Comparison of ENCODE assay signal across 17 cellular contexts in genomic region chr2:8462280-8462679, GRCh38.
A peak's percentile ranks its signal among the peaks of the same experiment; 100 is the strongest.
DNase-seq lines count a peak whose midpoint lies in the region; ATAC-seq, FAIRE-seq and TF ChIP-seq lines count a peak whose summit lies in the region.
"Had no signal": no experiment of that assay in that cellular context is flagged by ENCODE, and none has a peak within 500 bp of the region (broad histone marks: within the 10 kb centered on the region; RNA-seq: fewer than 3 reads in every experiment).

No MANE protein-coding gene starts in this region.

- intact Hi-C loops in activated CD8-positive, alpha-beta T cell treated with anti-CD3 and anti-CD28 coated beads for 36 hours (cut with micrococcal nuclease): no loop called here
- intact Hi-C loops in GM12878 (cut with micrococcal nuclease; ENCODE audit: unreplicated experiment): no loop called here

- no peak overlapping the region for H3K27ac ChIP-seq in GM12878 (ENCODE audit: control insufficient read depth, insufficient read depth)
- H3K27ac ChIP-seq: SK-N-MC had no signal

- in situ Hi-C loops in GM12878 (cut with MboI): no loop called here

- POLR2A ChIA-PET in activated CD8-positive, alpha-beta T cell treated with anti-CD3 and anti-CD28 coated beads, Interleukin-2, amount 10 ng/mL, durations not matched to agents 7 days and 5 days (lab: Charles Lee): interaction anchor here (0.7 kb wide), 1 partner anchor 45 kb away, joined by 3 read pairs; no protein-coding TSS in a partner anchor
- POLR2A ChIA-PET in activated CD8-positive, alpha-beta T cell treated with anti-CD3 and anti-CD28 coated beads for 36 hours (lab: Charles Lee): interaction anchor here (0.6 kb wide), 1 partner anchor 1245 kb away, joined by 4 read pairs; no protein-coding TSS in a partner anchor
- POLR2A ChIA-PET in GM12878 (lab: Charles Lee): no interaction called here

- no peaks in the 10 kb centered on the region for H3K27me3 Mint-ChIP-seq in activated CD8-positive, alpha-beta T cell treated with anti-CD3 and anti-CD28 coated beads, Interleukin-2, amount 10 ng/mL, durations not matched to agents 7 days and 5 days (ENCODE audit: low read depth)
- H3K27me3 Mint-ChIP-seq in activated CD8-positive, alpha-beta T cell treated with anti-CD3 and anti-CD28 coated beads for 36 hours: peaks cover 13% of the 10 kb centered on the region
- peaks cover 31% of the 10 kb centered on the region for H3K27me3 Mint-ChIP-seq in stimulated activated naive CD8-positive, alpha-beta T cell treated with anti-CD3 and anti-CD28 coated beads, Interleukin-15, Interleukin-2, amounts not matched to agents 100 ng/mL and 50 ng/mL, for 24 hours
- H3K27me3 Mint-ChIP-seq: CD4-positive, alpha-beta T cell had no signal

- no peak for TF ChIP-seq POLR2A in GM12878 (IDR thresholded peaks at IDR 0.05; ENCODE audit: low read depth, low read length)

- H3K27ac Mint-ChIP-seq in activated CD8-positive, alpha-beta T cell treated with anti-CD3 and anti-CD28 coated beads, Interleukin-2, amount 10 ng/mL, durations not matched to agents 7 days and 5 days: peak overlapping the region; percentile 54
- H3K27ac Mint-ChIP-seq in activated CD8-positive, alpha-beta T cell treated with anti-CD3 and anti-CD28 coated beads for 36 hours: no peak overlapping the region
- peak overlapping the region; percentile 18 for H3K27ac Mint-ChIP-seq in stimulated activated naive CD8-positive, alpha-beta T cell treated with anti-CD3 and anti-CD28 coated beads, Interleukin-15, Interleukin-2, amounts not matched to agents 100 ng/mL and 50 ng/mL, for 24 hours
- H3K27ac Mint-ChIP-seq: CD4-positive, alpha-beta T cell had no signal

- TF ChIP-seq EP300 in GM12878 (IDR thresholded peaks at IDR 0.05; ENCODE audit: borderline replicate concordance in 1 of 2, control insufficient read depth in 1 of 2, low read depth in 2 of 2, low read length in 2 of 2): no peak

- H3K9me3 Mint-ChIP-seq in activated CD8-positive, alpha-beta T cell treated with anti-CD3 and anti-CD28 coated beads, Interleukin-2, amount 10 ng/mL, durations not matched to agents 7 days and 5 days (ENCODE audit: insufficient read depth): peaks cover 4% of the 10 kb centered on the region
- no peaks in the 10 kb centered on the region for H3K9me3 Mint-ChIP-seq in activated CD8-positive, alpha-beta T cell treated with anti-CD3 and anti-CD28 coated beads for 36 hours
- H3K9me3 Mint-ChIP-seq in stimulated activated naive CD8-positive, alpha-beta T cell treated with anti-CD3 and anti-CD28 coated beads, Interleukin-15, Interleukin-2, amounts not matched to agents 100 ng/mL and 50 ng/mL, for 24 hours: no peaks in the 10 kb centered on the region
- H3K9me3 Mint-ChIP-seq: CD4-positive, alpha-beta T cell had no signal

- H4K20me1 ChIP-seq in GM12878 (ENCODE audit: control insufficient read depth, insufficient read depth): no peaks in the 10 kb centered on the region; the same call in 1 of the 2 replicates

- H3K4me3 ChIP-seq in GM12878: no peak overlapping the region
- H3K4me3 ChIP-seq: K562, SK-N-MC had no signal

- CTCF ChIA-PET in activated CD8-positive, alpha-beta T cell treated with anti-CD3 and anti-CD28 coated beads, Interleukin-2, amount 10 ng/mL, durations not matched to agents 7 days and 5 days (lab: Charles Lee): interaction anchor here (1.5 kb wide), 1 partner anchor 9 kb away, joined by 7 read pairs; no protein-coding TSS in a partner anchor
- CTCF ChIA-PET in activated CD8-positive, alpha-beta T cell treated with anti-CD3 and anti-CD28 coated beads for 36 hours (lab: Charles Lee): no interaction called here
- CTCF ChIA-PET in GM12878 (lab: Yijun Ruan, JAX): no interaction called here

- peaks cover 29% of the 10 kb centered on the region for H3K36me3 Mint-ChIP-seq in activated CD8-positive, alpha-beta T cell treated with anti-CD3 and anti-CD28 coated beads, Interleukin-2, amount 10 ng/mL, durations not matched to agents 7 days and 5 days (ENCODE audit: low read depth)
- H3K36me3 Mint-ChIP-seq in activated CD8-positive, alpha-beta T cell treated with anti-CD3 and anti-CD28 coated beads for 36 hours (ENCODE audit: low read depth): no peaks in the 10 kb centered on the region
- H3K36me3 Mint-ChIP-seq in stimulated activated naive CD8-positive, alpha-beta T cell treated with anti-CD3 and anti-CD28 coated beads, Interleukin-15, Interleukin-2, amounts not matched to agents 100 ng/mL and 50 ng/mL, for 24 hours (ENCODE audit: low read depth): no peaks in the 10 kb centered on the region

- no peaks in the 10 kb centered on the region; the same call in 1 of the 2 replicates for H3K4me1 ChIP-seq in GM12878 (ENCODE audit: control insufficient read depth, insufficient read depth, low read length)

- RAD21 ChIA-PET in GM12878 (lab: Charles Lee; ENCODE audit: unreplicated experiment): interaction anchor here (1.0 kb wide), 1 partner anchor 1035 kb away, joined by 3 read pairs; no protein-coding TSS in a partner anchor

- no peak for TF ChIP-seq CTCF in activated CD8-positive, alpha-beta T cell treated with anti-CD3 and anti-CD28 coated beads for 36 hours (IDR thresholded peaks at IDR 0.05)
- no peak for TF ChIP-seq CTCF in GM12878 (IDR thresholded peaks at IDR 0.05 in 2 of 3, conservative IDR thresholded peaks at IDR 0.05 in 1 of 3; ENCODE audit: control insufficient read depth in 2 of 3, extremely low read depth in 1 of 3, insufficient read depth in 1 of 3, low read depth in 3 of 3, low read length in 3 of 3)

- H2AFZ ChIP-seq in GM12878 (ENCODE audit: control insufficient read depth, low read depth, low read length): no peak overlapping the region

- H3K4me1 Mint-ChIP-seq in activated CD8-positive, alpha-beta T cell treated with anti-CD3 and anti-CD28 coated beads, Interleukin-2, amount 10 ng/mL, durations not matched to agents 7 days and 5 days (ENCODE audit: low read depth): peaks cover 73% of the 10 kb centered on the region
- peaks cover 10% of the 10 kb centered on the region for H3K4me1 Mint-ChIP-seq in activated CD8-positive, alpha-beta T cell treated with anti-CD3 and anti-CD28 coated beads for 36 hours (ENCODE audit: low read depth)
- peaks cover 24% of the 10 kb centered on the region for H3K4me1 Mint-ChIP-seq in stimulated activated naive CD8-positive, alpha-beta T cell treated with anti-CD3 and anti-CD28 coated beads, Interleukin-15, Interleukin-2, amounts not matched to agents 100 ng/mL and 50 ng/mL, for 24 hours (ENCODE audit: low read depth)

- SMC1A ChIA-PET in GM12878 (lab: Charles Lee; ENCODE audit: uncharacterized antibody, unreplicated experiment): interaction anchor here (0.8 to 1.2 kb wide), 2 partner anchors 17 to 20 kb away, joined by 4 read pairs; no protein-coding TSS in a partner anchor

- no TSS peak for BruUV-seq in GM12878 (replicated peaks; lab: Mats Ljungman, UMichigan)

- no peaks in the 10 kb centered on the region for H3K79me2 ChIP-seq in GM12878 (ENCODE audit: control insufficient read depth, insufficient read depth, low read length)

- DNase-seq in activated CD8-positive, alpha-beta T cell treated with anti-CD3 and anti-CD28 coated beads, Interleukin-2, amount 10 ng/mL, durations not matched to agents 7 days and 5 days: no peak
- no peak for DNase-seq in activated CD8-positive, alpha-beta T cell treated with anti-CD3 and anti-CD28 coated beads for 36 hours
- DNase-seq in stimulated activated naive CD8-positive, alpha-beta T cell treated with anti-CD3 and anti-CD28 coated beads, Interleukin-15, Interleukin-2, amounts not matched to agents 100 U/mL and 50 U/mL, for 24 hours: no peak
- no peak for DNase-seq in GM12878 (ENCODE audit: low read depth, low spot score)
- DNase-seq in anterior cingulate cortex (lab: John Stamatoyannopoulos, UW): no peak
- DNase-seq: BE2C; CD4-positive, alpha-beta T cell; NCI-H1105 treated with DMSO at 0.1 percent for 48 hours; NCI-H1694 treated with DMSO at 0.1 percent for 48 hours; NCI-H2107 had no signal

- peaks cover 0 to 2% of the 10 kb centered on the region in 2 experiments; a peak in 1 of 4 replicates for H3K27me3 ChIP-seq in GM12878 (replicated peaks in 1 of 2; ENCODE audit: control insufficient read depth in 2 of 2, insufficient read depth in 2 of 2, low read length in 1 of 2)
- H3K27me3 ChIP-seq: BE2C had no signal

- no peak for TF ChIP-seq RAD21 in GM12878 (IDR thresholded peaks at IDR 0.05; ENCODE audit: insufficient read depth, low read depth, low read length)

- H3K9ac ChIP-seq in GM12878 (ENCODE audit: control insufficient read depth, insufficient read depth, low read length): no peak overlapping the region

- no peak overlapping the region for H3K4me3 Mint-ChIP-seq in activated CD8-positive, alpha-beta T cell treated with anti-CD3 and anti-CD28 coated beads, Interleukin-2, amount 10 ng/mL, durations not matched to agents 7 days and 5 days
- H3K4me3 Mint-ChIP-seq in activated CD8-positive, alpha-beta T cell treated with anti-CD3 and anti-CD28 coated beads for 36 hours: no peak overlapping the region
- no peak overlapping the region for H3K4me3 Mint-ChIP-seq in stimulated activated naive CD8-positive, alpha-beta T cell treated with anti-CD3 and anti-CD28 coated beads, Interleukin-15, Interleukin-2, amounts not matched to agents 100 ng/mL and 50 ng/mL, for 24 hours
- H3K4me3 Mint-ChIP-seq: CD4-positive, alpha-beta T cell had no signal

- no peak for ATAC-seq in activated CD8-positive, alpha-beta T cell treated with anti-CD3 and anti-CD28 coated beads, Interleukin-2, amount 10 ng/mL, durations not matched to agents 7 days and 5 days
- ATAC-seq in activated CD8-positive, alpha-beta T cell treated with anti-CD3 and anti-CD28 coated beads for 36 hours: no peak
- no peak for ATAC-seq in stimulated activated naive CD8-positive, alpha-beta T cell treated with anti-CD3 and anti-CD28 coated beads, Interleukin-15, Interleukin-2, amounts not matched to agents 100 U/mL and 50 U/mL, for 24 hours
- ATAC-seq in GM12878 (0 out of 3 replicates have a peak, but pooled peaks have one; percentile 17), HG02678 (IDR thresholded peaks at IDR 0.05; ENCODE audit: unreplicated experiment) (no peak), HG02938 (IDR thresholded peaks at IDR 0.05; ENCODE audit: unreplicated experiment) (no peak)
- ATAC-seq: K562, Panc1 had no signal

- no peak overlapping the region for H3K4me2 ChIP-seq in GM12878 (ENCODE audit: control insufficient read depth, insufficient read depth)

- no peaks in the 10 kb centered on the region for H3K36me3 ChIP-seq in GM12878 (ENCODE audit: control insufficient read depth in 2 of 2, insufficient read depth in 2 of 2, low read length in 1 of 2)
- H3K36me3 ChIP-seq: BE2C had no signal

- no peak for FAIRE-seq in GM12878 (lab: Jason Lieb, UNC)
- FAIRE-seq: A204.1, K562 had no signal

- peaks cover 3% of the 10 kb centered on the region; the same call in 1 of the 3 replicates for H3K9me3 ChIP-seq in GM12878 (replicated peaks; ENCODE audit: control insufficient read depth, insufficient read depth, low read length)
- H3K9me3 ChIP-seq: BE2C had no signal

- WGBS in GM12878 (ENCODE audit: insufficient coverage, insufficient replicate concordance, low lambda C conversion rate, missing lambda C conversion rate): 53% methylated on average over 1 of the region's 1 CpG
